8 cellular contexts compared by ENCODE assay signal in the genomic region with DNA sequence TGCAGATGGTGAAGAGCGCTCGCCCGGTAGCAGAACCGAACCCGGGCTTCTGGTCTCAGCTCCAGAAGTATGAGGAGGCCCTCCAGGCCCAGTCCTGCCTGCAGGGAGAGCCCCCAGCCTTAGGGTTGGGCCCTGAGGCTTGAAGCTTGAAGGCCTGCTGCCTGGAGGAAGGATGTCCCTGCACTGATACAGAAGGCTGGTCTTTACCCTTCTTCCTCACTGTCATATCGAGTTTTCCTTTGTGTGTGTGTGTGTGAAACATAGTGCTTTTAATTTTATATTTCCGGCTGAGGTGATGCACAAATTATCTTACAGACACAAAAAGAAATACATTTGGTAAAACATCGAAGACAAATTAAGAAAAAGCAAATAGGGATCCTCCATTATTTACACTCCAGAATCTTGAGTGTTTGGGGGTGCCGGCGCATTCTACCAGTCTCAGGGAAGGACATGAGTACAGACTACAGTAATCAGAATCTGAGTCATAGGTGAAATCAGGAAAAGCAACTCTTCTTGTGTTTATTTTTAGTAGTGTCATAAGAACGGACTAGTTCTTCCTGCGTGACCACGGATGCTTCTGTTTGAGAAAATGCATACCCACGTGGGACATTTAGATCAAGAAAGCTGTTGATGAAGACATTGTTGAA. TPM values are rescaled to one million over a fixed set of nuclear protein-coding genes. Genes with fewer than 3 reads are reported as not detected.
DNase-seq lines count a peak whose midpoint lies in the region; ATAC-seq and TF ChIP-seq lines count a peak whose summit lies in the region.

No MANE protein-coding gene starts in this region.

- no peaks in the 10 kb centered on the region for H3K9me3 Mint-ChIP-seq in activated naive CD8-positive, alpha-beta T cell treated with anti-CD3 and anti-CD28 coated beads for 36 hours

- peak in 1 of 3 donors; percentile 5 for TF ChIP-seq POLR2A in spleen (IDR thresholded peaks at IDR 0.05)

- peak overlapping the region; percentile 84 for H3K27ac Mint-ChIP-seq in activated naive CD8-positive, alpha-beta T cell treated with anti-CD3 and anti-CD28 coated beads for 36 hours

- peak; percentile 41 for DNase-seq in cardiac septum (ENCODE audit: low spot score)
- DNase-seq in left cardiac atrium = no peak
- peak; percentile 71 for DNase-seq in LNCaP clone FGC (ENCODE audit: low read depth)
- no peak for DNase-seq in activated naive CD8-positive, alpha-beta T cell treated with anti-CD3 and anti-CD28 coated beads for 36 hours
- no peak for DNase-seq in spleen
- DNase-seq in NK-92 (lab: John Stamatoyannopoulos, UW; ENCODE audit: unreplicated experiment) = no peak

- H3K4me3 ChIP-seq in LNCaP clone FGC (ENCODE audit: low read depth, low read length) = peak overlapping the region; percentile 74
- H3K4me3 ChIP-seq in iPS-11a (ENCODE audit: low read depth, low read length) = peak overlapping the region; percentile 57
- H3K4me3 ChIP-seq in spleen = peak overlapping the region in 7 of 8 donors; percentile 69 to 86 (median 82)

- H3K4me1 Mint-ChIP-seq in activated naive CD8-positive, alpha-beta T cell treated with anti-CD3 and anti-CD28 coated beads for 36 hours = peaks cover 67% of the 10 kb centered on the region

- H3K27ac ChIP-seq in spleen = peak overlapping the region; percentile 71 to 100 (median 100)

- H3K9me3 ChIP-seq in spleen = no peaks in the 10 kb centered on the region

- H3K27me3 Mint-ChIP-seq in activated naive CD8-positive, alpha-beta T cell treated with anti-CD3 and anti-CD28 coated beads for 36 hours = no peaks in the 10 kb centered on the region

- H3K36me3 ChIP-seq in spleen = peaks cover 0 to 18% (median 0%) of the 10 kb centered on the region in 6 donors

- intact Hi-C loops in cardiac septum (cut with DNase I) = loop anchor here (1.0 to 10.0 kb wide), 2 partner anchors 25 to 327 kb away; a partner anchor contains a TSS
- intact Hi-C loops in left cardiac atrium (cut with DNase I) = no loop called here
- intact Hi-C loops in spleen (cut with DNase I; ENCODE audit: low total_unique reads) = no loop called here

- TF ChIP-seq CTCF in LNCaP clone FGC (IDR thresholded peaks at IDR 0.05; ENCODE audit: control insufficient read depth, extremely low read depth, insufficient read depth) = no peak
- TF ChIP-seq CTCF in spleen (IDR thresholded peaks at IDR 0.05 in 8 of 11, conservative IDR thresholded peaks at IDR 0.05 in 3 of 11) = peak in 2 of 11 experiments; percentile 5 to 26

- peaks cover 0 to 7% (median 0%) of the 10 kb centered on the region in 7 donors for H3K27me3 ChIP-seq in spleen (replicated peaks in 1 of 7)

- H3K36me3 Mint-ChIP-seq in activated naive CD8-positive, alpha-beta T cell treated with anti-CD3 and anti-CD28 coated beads for 36 hours = peaks cover 54% of the 10 kb centered on the region

- ATAC-seq in left cardiac atrium (no peak), HG03469 (IDR thresholded peaks at IDR 0.05; ENCODE audit: unreplicated experiment) (no peak)

- H3K4me3 Mint-ChIP-seq in activated naive CD8-positive, alpha-beta T cell treated with anti-CD3 and anti-CD28 coated beads for 36 hours = peak overlapping the region; percentile 81

- H3K4me1 ChIP-seq in spleen = peaks cover 61 to 93% (median 89%) of the 10 kb centered on the region in 6 donors

- WGBS in spleen, 5 donors = 11 to 21% (median 16%) methylated on average over 12 to 14 of the region's 14 CpGs

RNA-seq across cellular contexts. Expression of a gene that starts 1.3 kb away (rescaled TPM):
- total RNA-seq in cardiac septum = 9.7 TPM
- 1 to 10 TPM; 8.1 to 8.2 TPM for total RNA-seq in left cardiac atrium
- total RNA-seq in activated naive CD8-positive, alpha-beta T cell treated with anti-CD3 and anti-CD28 coated beads for 36 hours = 1 to 10 TPM; 6.7 to 6.9 TPM
- 10 to 100 TPM in 1 of 7 donors, 1 to 10 TPM in 6; 5.9 to 13.6 (median 7.1) TPM for total RNA-seq in spleen
- polyA plus RNA-seq in spleen = 1 to 10 TPM; 6.5 to 9.0 (median 7.9) TPM

RNA-seq across cellular contexts. Expression of a gene that starts 3.7 kb away (rescaled TPM):
- total RNA-seq in cardiac septum (8.2 TPM), left cardiac atrium (1 to 10 TPM; 4.9 to 8.1 TPM), spleen (10 to 100 TPM; 26.5 to 45.5 (median 30.1) TPM)
- total RNA-seq in activated naive CD8-positive, alpha-beta T cell treated with anti-CD3 and anti-CD28 coated beads for 36 hours = 10 to 100 TPM; 13.3 to 15.9 TPM
- 10 to 100 TPM in 1 of 3 donors, 1 to 10 TPM in 2; 7.6 to 11.4 (median 8.1) TPM for polyA plus RNA-seq in spleen

RNA-seq across cellular contexts. Expression of a gene that starts 6.8 kb away (rescaled TPM):
- total RNA-seq in cardiac septum (73.8 TPM), left cardiac atrium (10 to 100 TPM; 47.3 to 67.6 TPM), spleen (100 to 1,000 TPM in 2 of 7 donors, 10 to 100 TPM in 5; 57.2 to 116 (median 73.0) TPM)
- 10 to 100 TPM; 33.8 to 37.2 TPM for total RNA-seq in activated naive CD8-positive, alpha-beta T cell treated with anti-CD3 and anti-CD28 coated beads for 36 hours
- polyA plus RNA-seq in spleen = 100 to 1,000 TPM in 2 of 3 donors, 10 to 100 TPM in 1; 79.8 to 165 (median 107) TPM

RNA-seq across cellular contexts. Expression of a gene that starts 25.1 kb away (rescaled TPM):
- total RNA-seq in cardiac septum (24.3 TPM), left cardiac atrium (10 to 100 TPM; 17.9 to 26.6 TPM), spleen (10 to 100 TPM; 43.0 to 82.6 (median 59.4) TPM)
- 10 to 100 TPM; 30.1 to 32.3 TPM for total RNA-seq in activated naive CD8-positive, alpha-beta T cell treated with anti-CD3 and anti-CD28 coated beads for 36 hours
- polyA plus RNA-seq in spleen = 10 to 100 TPM; 34.7 to 83.1 (median 66.1) TPM

Comparison
In these comparisons a context has a peak if more than half of its experiments do, and no peak if none do; other contexts are left out.
1. DNase-seq: peak in cardiac septum (single experiment) and LNCaP clone FGC (single experiment); none in left cardiac atrium (single experiment), activated naive CD8-positive, alpha-beta T cell treated with anti-CD3 and anti-CD28 coated beads for 36 hours (single experiment), spleen (single experiment) and NK-92 (single experiment).
2. Peak in every context shown above with its lines, with median percentiles within 50 percentile points of each other: H3K4me3 ChIP-seq.